In genomic region chr1:21935891-21936365, GRCh38 we compare ENCODE assay signal across 9 cellular contexts. TPM values are rescaled to one million over a fixed set of nuclear protein-coding genes. Genes with fewer than 3 reads are reported as not detected.
DNase-seq lines count a peak whose midpoint lies in the region; ATAC-seq and TF ChIP-seq lines count a peak whose summit lies in the region.
"Had no signal": no experiment of that assay in that cellular context is flagged by ENCODE, and none has a peak within 500 bp of the region (broad histone marks: within the 10 kb centered on the region; RNA-seq: fewer than 3 reads in every experiment).

No MANE protein-coding gene starts in this region.

- peak overlapping the region; percentile 97 for H3K27ac Mint-ChIP-seq in mesothelial cell of epicardium

- intact Hi-C loops in heart right ventricle (cut with DNase I) (loop anchor here in 7 of 10 donors (2.0 to 5.0 kb wide), 4 partner anchors 25 to 39 kb away; no protein-coding TSS in a partner anchor), cardiac septum (cut with DNase I) (loop anchor here (1.0 to 5.0 kb wide), 3 partner anchors 13 to 154 kb away; partner anchors contain the start of gene USP48), aorta (cut with DNase I) (loop anchor here (5.0 kb wide), 1 partner anchor 34 kb away; no protein-coding TSS in a partner anchor)

- TF ChIP-seq CTCF in heart right ventricle (IDR thresholded peaks at IDR 0.05) (no peak), choroid plexus epithelial cell (conservative IDR thresholded peaks at IDR 0.05; ENCODE audit: low read depth, low read length) (no peak), mesothelial cell of epicardium (IDR thresholded peaks at IDR 0.05; ENCODE audit: unreplicated experiment) (no peak)

- no peaks in the 10 kb centered on the region for H3K9me3 Mint-ChIP-seq in mesothelial cell of epicardium

- H3K4me1 ChIP-seq in heart right ventricle (peaks cover 43 to 89% (median 75%) of the 10 kb centered on the region in 9 donors), aorta (ENCODE audit: control insufficient read depth in 1 of 2, insufficient read depth in 2 of 2, low read length in 2 of 2) (peaks cover 0 to 3% of the 10 kb centered on the region in 2 donors)

- H3K27ac ChIP-seq in heart right ventricle (peak overlapping the region; percentile 89 to 99 (median 94)), aorta (ENCODE audit: low read depth in 1 of 2, low read length in 2 of 2) (peak overlapping the region; percentile 54 to 62)

- 10 to 16% methylated on average over 8 of the region's 8 CpGs for WGBS in heart right ventricle, 2 donors
- WGBS in aorta, 2 donors = 2 to 5% methylated on average over 7 to 8 of the region's 8 CpGs

- no peaks in the 10 kb centered on the region for H3K27me3 Mint-ChIP-seq in mesothelial cell of epicardium (ENCODE audit: low read depth)

- no peaks in the 10 kb centered on the region for H3K36me3 Mint-ChIP-seq in mesothelial cell of epicardium

- H3K4me1 Mint-ChIP-seq in mesothelial cell of epicardium = peaks cover 74% of the 10 kb centered on the region

- ATAC-seq in heart right ventricle (no peak), aorta (ENCODE audit: low FRiP score) (no peak)

- peak in 1 of 2 donors; percentile 10 for DNase-seq in heart right ventricle
- no peak for DNase-seq in cardiac septum (ENCODE audit: low spot score)
- DNase-seq in choroid plexus epithelial cell (ENCODE audit: low read depth) = no peak
- DNase-seq in mesothelial cell of epicardium (ENCODE audit: low spot score in 2 of 2, unreplicated experiment in 2 of 2) = no peak
- peak in 1 of 2 donors; percentile 51 for DNase-seq in aorta
- DNase-seq in NCI-H2081 treated with DMSO at 0.1 percent for 48 hours (lab: John Stamatoyannopoulos, UW) = no peak
- DNase-seq in midbrain (lab: John Stamatoyannopoulos, UW) = no peak
- no peak for DNase-seq in NCI-H1092 (lab: John Stamatoyannopoulos, UW)
- DNase-seq: activated CD4-positive, CD25-positive, alpha-beta regulatory T cell had no signal

- peaks cover 0 to 11% (median 0%) of the 10 kb centered on the region in 9 donors for H3K36me3 ChIP-seq in heart right ventricle
- H3K36me3 ChIP-seq in aorta (ENCODE audit: control insufficient read depth in 1 of 2, insufficient read depth in 2 of 2, low read length in 1 of 2) = no peaks in the 10 kb centered on the region

- H3K27me3 ChIP-seq in heart right ventricle (peaks cover 0 to 9% (median 0%) of the 10 kb centered on the region in 7 donors), aorta (ENCODE audit: control insufficient read depth in 1 of 2, insufficient read depth in 2 of 2, low read length in 1 of 2) (no peaks in the 10 kb centered on the region)

- H3K4me3 ChIP-seq in heart right ventricle (peak overlapping the region; percentile 57 to 91 (median 75)), choroid plexus epithelial cell (ENCODE audit: low read depth, low read length) (peak overlapping the region; percentile 63), aorta (ENCODE audit: low read length in 2 of 2) (peak overlapping the region; percentile 96 to 98)

- no peaks in the 10 kb centered on the region for H3K9me3 ChIP-seq in heart right ventricle
- H3K9me3 ChIP-seq in aorta (ENCODE audit: control insufficient read depth, low read length) = no peaks in the 10 kb centered on the region

- H3K4me3 Mint-ChIP-seq in mesothelial cell of epicardium = peak overlapping the region; percentile 76

RNA-seq across cellular contexts. Expression of gene HSPG2, which starts 1.2 kb away (rescaled TPM):
- total RNA-seq in heart right ventricle = 100 to 1,000 TPM; 249 to 508 (median 320) TPM
- polyA plus RNA-seq in heart right ventricle = 100 to 1,000 TPM; 221 to 276 TPM
- 506 TPM for total RNA-seq in cardiac septum
- total RNA-seq in mesothelial cell of epicardium = 221 to 226 TPM (median 221 TPM) in 3 replicates
- total RNA-seq in aorta = 1,000 to 10,000 TPM in 1 of 2 donors, 100 to 1,000 TPM in 1; 868 to 1,205 TPM
- 100 to 1,000 TPM in 1 of 2 donors, 10 to 100 TPM in 1; 49.1 to 268 TPM for polyA plus RNA-seq in aorta

RNA-seq across cellular contexts. Expression of gene CELA3B, which starts 40.9 kb away (rescaled TPM):
- 1 to 10 TPM in 7 of 10 donors, not detected in 3; 1.1 to 2.5 (median 1.3) TPM for total RNA-seq in heart right ventricle
- polyA plus RNA-seq in heart right ventricle = under 1 TPM in 1 of 2 donors, not detected in 1; 0.13 TPM
- total RNA-seq in cardiac septum = not detected
- total RNA-seq in mesothelial cell of epicardium = not detected in 3 replicates
- 1 to 10 TPM; 1.0 to 1.8 TPM for total RNA-seq in aorta
- 1 to 10 TPM; 2.5 to 7.5 TPM for polyA plus RNA-seq in aorta
